Comparison of ENCODE assay signal across 8 cellular contexts in the genomic region with DNA sequence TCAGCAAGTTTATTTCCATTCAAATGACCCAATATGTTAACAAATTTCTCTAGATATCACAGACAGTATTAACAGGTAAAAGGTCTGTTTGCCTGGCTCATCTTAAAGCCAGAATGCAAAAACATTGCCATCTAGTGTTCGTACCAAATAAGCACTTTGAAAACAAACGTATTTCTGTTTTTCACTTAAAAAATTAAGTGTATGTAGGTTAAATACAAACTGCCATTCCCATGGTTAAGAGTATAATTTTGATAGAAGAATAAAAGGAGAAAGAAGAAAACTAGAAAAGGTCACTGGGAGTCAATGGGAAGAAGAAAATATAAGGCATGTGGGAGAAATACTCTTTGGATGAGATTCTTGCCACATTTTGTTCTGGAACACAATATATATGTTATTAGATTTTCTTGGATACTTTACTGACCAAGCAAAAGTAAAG. TPM values are rescaled to one million over a fixed set of nuclear protein-coding genes. Genes with fewer than 3 reads are reported as not detected.
DNase-seq lines count a peak whose midpoint lies in the region; ATAC-seq and TF ChIP-seq lines count a peak whose summit lies in the region.

No MANE protein-coding gene starts in this region.

- H3K4me1 ChIP-seq in Karpas-422 (ENCODE audit: low read length), result no peaks in the 10 kb centered on the region
- H3K4me1 ChIP-seq in RWPE2 (ENCODE audit: insufficient read depth, poor library complexity, severe bottlenecking), result peaks cover 4% of the 10 kb centered on the region

- H3K27me3 ChIP-seq in Karpas-422 (ENCODE audit: low read length) (no peaks in the 10 kb centered on the region), RWPE2 (ENCODE audit: insufficient read depth, poor library complexity, severe bottlenecking) (no peaks in the 10 kb centered on the region)

- no peak overlapping the region for H2AFZ ChIP-seq in Karpas-422 (ENCODE audit: low read length)

- TF ChIP-seq CTCF in RWPE2 (IDR thresholded peaks at IDR 0.05; ENCODE audit: poor library complexity, severe bottlenecking) (peak; percentile 76), foreskin fibroblast (IDR thresholded peaks at IDR 0.05; ENCODE audit: low read depth, low read length) (peak; percentile 66)

- no peak overlapping the region for H3K9ac ChIP-seq in Karpas-422 (ENCODE audit: low read length)

- H4K20me1 ChIP-seq in Karpas-422 (ENCODE audit: insufficient read depth, low read depth, low read length), result no peaks in the 10 kb centered on the region

- H3K36me3 ChIP-seq in Karpas-422 (ENCODE audit: insufficient read depth, low read length) (peaks cover 26% of the 10 kb centered on the region), RWPE2 (ENCODE audit: low read depth) (peaks cover 51% of the 10 kb centered on the region)

- peaks cover 50% of the 10 kb centered on the region for H3K79me2 ChIP-seq in Karpas-422 (ENCODE audit: low read length)

- H3K4me2 ChIP-seq in Karpas-422 (ENCODE audit: low read depth, low read length, poor library complexity, severe bottlenecking), result no peak overlapping the region

- DNase-seq in DMS153 treated with DMSO at 0.1 percent for 48 hours (lab: John Stamatoyannopoulos, UW; ENCODE audit: unreplicated experiment) (peak; percentile 34), Karpas-422 (peak; percentile 67), RWPE2 (ENCODE audit: low spot score) (no peak), foreskin fibroblast (peak in 1 of 2 donors; percentile 18)
- no peak for DNase-seq in stimulated activated CD4-positive, alpha-beta T cell treated with anti-CD3 and anti-CD28 coated beads, Interleukin-1b, Interleukin-23, amount 100 ng/mL, for 48 hours
- DNase-seq in central memory CD4-positive, alpha-beta T cell, result no peak

- H3K27ac ChIP-seq in Karpas-422 (ENCODE audit: low read length), result no peak overlapping the region
- H3K27ac ChIP-seq in RWPE2 (ENCODE audit: poor library complexity, severe bottlenecking), result no peak overlapping the region

- no peaks in the 10 kb centered on the region for H3K9me2 ChIP-seq in Karpas-422 (replicated peaks; ENCODE audit: insufficient read depth, low read length)

- ATAC-seq in RWPE2 (ENCODE audit: low read depth) (no peak), HG03432 (IDR thresholded peaks at IDR 0.05; ENCODE audit: unreplicated experiment) (no peak), GM18861 (IDR thresholded peaks at IDR 0.05; ENCODE audit: unreplicated experiment) (no peak)

- H3K9me3 ChIP-seq in Karpas-422 (ENCODE audit: low read length), result no peaks in the 10 kb centered on the region
- no peaks in the 10 kb centered on the region for H3K9me3 ChIP-seq in RWPE2 (ENCODE audit: severe bottlenecking)

- H3K4me3 ChIP-seq in Karpas-422 (ENCODE audit: low read length), result no peak overlapping the region
- H3K4me3 ChIP-seq in RWPE2 (ENCODE audit: severe bottlenecking), result no peak overlapping the region
- H3K4me3 ChIP-seq in foreskin fibroblast (ENCODE audit: low read depth in 1 of 2, low read length in 2 of 2), result no peak overlapping the region

RNA-seq across cellular contexts. Expression of a gene that starts 51.0 kb away (rescaled TPM):
- total RNA-seq in Karpas-422 (2014; rRNA removed; shearing (Covaris generic); ENCODE audit: low replicate concordance), result 21.9 and 50.8 TPM in 2 replicates

Comparison
In these comparisons a context has a peak if more than half of its experiments do, and no peak if none do; other contexts are left out.
1. DNase-seq: peak in DMS153 treated with DMSO at 0.1 percent for 48 hours (single experiment) and Karpas-422 (single experiment); none in RWPE2 (single experiment), stimulated activated CD4-positive, alpha-beta T cell treated with anti-CD3 and anti-CD28 coated beads, Interleukin-1b, Interleukin-23, amount 100 ng/mL, for 48 hours (single experiment) and central memory CD4-positive, alpha-beta T cell (single experiment).